ENCODE assay signal across 10 cellular contexts in the genomic region with DNA sequence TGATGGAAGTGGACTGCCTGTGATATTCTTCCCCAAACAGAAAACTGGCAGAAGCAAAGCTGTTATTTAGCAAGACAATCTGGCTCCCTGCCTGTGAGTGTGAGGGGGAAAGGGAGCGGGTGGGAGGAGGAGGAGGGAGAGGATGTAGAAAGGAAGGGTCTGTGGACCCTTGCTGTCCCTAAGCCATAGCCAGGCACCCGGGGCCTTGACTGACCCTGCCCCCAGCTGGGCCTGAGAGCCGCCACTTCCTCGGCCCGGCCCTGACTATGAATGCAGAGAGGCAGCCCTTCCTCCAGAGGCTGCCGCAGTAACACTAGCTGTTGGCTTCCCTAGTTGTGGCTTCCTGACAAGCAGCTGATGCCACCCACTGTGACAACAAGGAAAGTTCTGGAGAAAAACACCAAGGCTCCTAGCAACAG. TPM values are rescaled to one million over a fixed set of nuclear protein-coding genes. Genes with fewer than 3 reads are reported as not detected.
DNase-seq lines count a peak whose midpoint lies in the region; ATAC-seq, FAIRE-seq and TF ChIP-seq lines count a peak whose summit lies in the region.
"Had no signal": no experiment of that assay in that cellular context is flagged by ENCODE, and none has a peak within 500 bp of the region (broad histone marks: within the 10 kb centered on the region; RNA-seq: fewer than 3 reads in every experiment).

No MANE protein-coding gene starts in this region.

- H3K9me3 Mint-ChIP-seq in natural killer cell: no peaks in the 10 kb centered on the region
- H3K9me3 Mint-ChIP-seq: central memory CD8-positive, alpha-beta T cell had no signal

- H2AFZ ChIP-seq in HepG2 (ENCODE audit: low read length): no peak overlapping the region

- H3K4me1 ChIP-seq in liver (ENCODE audit: control insufficient read depth in 4 of 4, insufficient read depth in 4 of 4, low read length in 3 of 4): peaks cover 9 to 33% (median 20%) of the 10 kb centered on the region in 4 donors
- peaks cover 17% of the 10 kb centered on the region for H3K4me1 ChIP-seq in HepG2 (ENCODE audit: insufficient read depth, low read length)
- peaks cover 13 to 21% (median 18%) of the 10 kb centered on the region in 4 donors for H3K4me1 ChIP-seq in esophagus muscularis mucosa
- no peaks in the 10 kb centered on the region for H3K4me1 ChIP-seq in BE2C

- H3K9me3 ChIP-seq in liver (ENCODE audit: control insufficient read depth in 4 of 4, low read length in 3 of 4) (no peaks in the 10 kb centered on the region), HepG2 (ENCODE audit: low read length) (no peaks in the 10 kb centered on the region), esophagus muscularis mucosa (no peaks in the 10 kb centered on the region), BE2C (no peaks in the 10 kb centered on the region)

- no peaks in the 10 kb centered on the region for H4K20me1 ChIP-seq in HepG2 (ENCODE audit: insufficient read depth, low read length)

- BruUV-seq in HepG2 (replicated peaks; lab: Mats Ljungman, UMichigan): no TSS peak

- no peaks in the 10 kb centered on the region for H3K36me3 ChIP-seq in liver (ENCODE audit: control insufficient read depth in 4 of 4, insufficient read depth in 3 of 4, low read depth in 1 of 4, low read length in 3 of 4)
- H3K36me3 ChIP-seq in HepG2 (replicated peaks in 1 of 2; ENCODE audit: control insufficient read depth in 1 of 2, insufficient read depth in 2 of 2, low read length in 2 of 2): no peaks in the 10 kb centered on the region
- H3K36me3 ChIP-seq in esophagus muscularis mucosa: no peaks in the 10 kb centered on the region
- no peaks in the 10 kb centered on the region for H3K36me3 ChIP-seq in BE2C

- H3K9ac ChIP-seq in liver (ENCODE audit: low read depth in 1 of 2, low read length in 2 of 2) (peak overlapping the region in 1 of 2 donors; percentile 21), HepG2 (ENCODE audit: insufficient read depth, low read depth, low read length) (no peak overlapping the region)

- POLR2A ChIA-PET in HepG2 (lab: Yijun Ruan, JAX): interaction anchor here (0.6 to 0.7 kb wide), 2 partner anchors 232 to 460 kb away, joined by 3 read pairs; no protein-coding TSS in a partner anchor

- TF ChIP-seq EP300 in HepG2 (IDR thresholded peaks at IDR 0.05; ENCODE audit: low read depth in 2 of 2, low read length in 2 of 2) (no peak), HepG2 (CRISPR knock-in tag; IDR thresholded peaks at IDR 0.05; ENCODE audit: borderline replicate concordance) (no peak), esophagus muscularis mucosa (IDR thresholded peaks at IDR 0.05) (no peak)

- H3K4me1 Mint-ChIP-seq in natural killer cell: peaks cover 7 to 21% of the 10 kb centered on the region in 2 donors

- TF ChIP-seq POLR2A in HepG2 (IDR thresholded peaks at IDR 0.05; ENCODE audit: insufficient read depth in 1 of 2, low read depth in 2 of 2, low read length in 2 of 2) (no peak), esophagus muscularis mucosa (IDR thresholded peaks at IDR 0.05; ENCODE audit: low read depth) (no peak)

- H3K36me3 Mint-ChIP-seq in natural killer cell: no peaks in the 10 kb centered on the region

- in situ Hi-C loops in HepG2 (cut with HindIII; ENCODE audit: extremely low pct_ligation_motif_present, low pct_unique_long_range_greater_than_20kb): loop anchor here (5.0 kb wide), 2 partner anchors 181 to 231 kb away; a partner anchor contains a TSS

- no peak for ATAC-seq in HepG2
- no peak for ATAC-seq in natural killer cell

- no peak overlapping the region for H3K4me2 ChIP-seq in HepG2 (ENCODE audit: low read depth, low read length)

- intact Hi-C loops in HepG2 (cut with micrococcal nuclease; ENCODE audit: unreplicated experiment) (loop anchor here (1.0 kb wide), 2 partner anchors 178 to 235 kb away; no protein-coding TSS in a partner anchor), esophagus muscularis mucosa (cut with DNase I) (loop anchor here (1.0 to 5.0 kb wide), 3 partner anchors 51 to 235 kb away; no protein-coding TSS in a partner anchor), natural killer cell (cut with micrococcal nuclease) (loop anchor here (1.0 kb wide), 2 partner anchors 178 to 235 kb away; no protein-coding TSS in a partner anchor)

- WGBS in liver: 20% methylated on average over 6 of the region's 6 CpGs
- 83% methylated on average over 6 of the region's 6 CpGs for WGBS in HepG2 (ENCODE audit: low lambda C conversion rate)
- WGBS in esophagus muscularis mucosa: 58% methylated on average over 6 of the region's 6 CpGs

- TF ChIP-seq RAD21 in liver (IDR thresholded peaks at IDR 0.05) (no peak), HepG2 (CRISPR knock-in tag; IDR thresholded peaks at IDR 0.05) (no peak)

- CTCF ChIA-PET in HepG2 (lab: Yijun Ruan, JAX; ENCODE audit: low intra/inter-chr PET ratio, low total read pairs): interaction anchor here (0.7 to 3.6 kb wide), 3 partner anchors 178 to 235 kb away, joined by 3 to 30 read pairs (median 15); no protein-coding TSS in a partner anchor

- no peak for TF ChIP-seq CTCF in liver (IDR thresholded peaks at IDR 0.05; ENCODE audit: low read depth, low read length, missing input control)
- no peak for TF ChIP-seq CTCF in HepG2 (CRISPR knock-in tag; IDR thresholded peaks at IDR 0.05)
- TF ChIP-seq CTCF in esophagus muscularis mucosa (IDR thresholded peaks at IDR 0.05): no peak
- no peak for TF ChIP-seq CTCF in BE2C (IDR thresholded peaks at IDR 0.05; ENCODE audit: low read depth, low read length)
- no peak for TF ChIP-seq CTCF in natural killer cell (IDR thresholded peaks at IDR 0.05)

- FAIRE-seq in HepG2 (lab: Jason Lieb, UNC): no peak

- no peak for DNase-seq in HepG2 (ENCODE audit: low spot score)
- no peak for DNase-seq in esophagus muscularis mucosa (ENCODE audit: extremely low spot score)
- DNase-seq in mucosa of gallbladder (ENCODE audit: low spot score): peak; percentile 41
- DNase-seq in BE2C: no peak
- DNase-seq in NK-92 (lab: John Stamatoyannopoulos, UW; ENCODE audit: unreplicated experiment): no peak
- DNase-seq in activated CD4-positive, alpha-beta T cell treated with anti-CD3 and anti-CD28 coated beads for 4 hours: no peak
- no peak for DNase-seq in natural killer cell

- no peaks in the 10 kb centered on the region for H3K79me2 ChIP-seq in HepG2 (ENCODE audit: insufficient read depth, low read length)

- no peaks in the 10 kb centered on the region for H3K27me3 ChIP-seq in liver (ENCODE audit: control insufficient read depth in 4 of 4, insufficient read depth in 4 of 4, low read length in 3 of 4)
- H3K27me3 ChIP-seq in HepG2 (ENCODE audit: control insufficient read depth in 1 of 2, insufficient read depth in 2 of 2, low read length in 2 of 2): no peaks in the 10 kb centered on the region; a peak in 1 of 5 replicates
- peaks cover 0 to 6% (median 0%) of the 10 kb centered on the region in 4 donors for H3K27me3 ChIP-seq in esophagus muscularis mucosa
- H3K27me3 ChIP-seq in BE2C: no peaks in the 10 kb centered on the region

- H3K27me3 Mint-ChIP-seq in natural killer cell (ENCODE audit: low read depth in 2 of 2): no peaks in the 10 kb centered on the region
- H3K27me3 Mint-ChIP-seq: central memory CD8-positive, alpha-beta T cell had no signal

- no peak overlapping the region for H3K4me3 ChIP-seq in liver (ENCODE audit: low read depth in 1 of 3, low read length in 3 of 3)
- H3K4me3 ChIP-seq in HepG2 (replicated peaks in 1 of 3; ENCODE audit: insufficient read depth in 1 of 3, low read depth in 2 of 3, low read length in 3 of 3): no peak overlapping the region
- H3K4me3 ChIP-seq in esophagus muscularis mucosa: no peak overlapping the region
- no peak overlapping the region for H3K4me3 ChIP-seq in BE2C (ENCODE audit: low read depth, low read length)

- peak overlapping the region; percentile 65 to 86 for H3K27ac ChIP-seq in liver (ENCODE audit: low read depth in 1 of 2, low read length in 2 of 2)
- H3K27ac ChIP-seq in HepG2 (ENCODE audit: extremely low read length, insufficient read depth, low read length): no peak overlapping the region
- peak overlapping the region; percentile 7 to 48 (median 22) for H3K27ac ChIP-seq in esophagus muscularis mucosa (replicated peaks in 1 of 4)
- H3K27ac ChIP-seq: C4-2B had no signal

- H3K27ac Mint-ChIP-seq in natural killer cell: no peak overlapping the region

- H3K4me3 Mint-ChIP-seq in natural killer cell: no peak overlapping the region

RNA-seq across cellular contexts. Expression of a gene that starts 13.9 kb away (rescaled TPM):
- under 1 TPM in 1 of 2 donors, not detected in 1; under 0.01 TPM for total RNA-seq in liver
- not detected for polyA plus RNA-seq in liver
- not detected in 2 replicates for total RNA-seq in HepG2 (2016; rRNA removed; fragmentation: Illumina TruSeq; extraction: Trizol)
- not detected in 2 replicates for total RNA-seq in HepG2 (2016; cell fraction: cytosol; rRNA removed; fragmentation: Illumina TruSeq; extraction: Trizol; ENCODE audit: low read depth)
- total RNA-seq in HepG2 (2016; cell fraction: insoluble cytoplasmic fraction; rRNA removed; fragmentation: Illumina TruSeq; extraction: Trizol): not detected in 2 replicates
- total RNA-seq in HepG2 (2016; cell fraction: membrane; rRNA removed; fragmentation: Illumina TruSeq; extraction: Trizol): not detected in 2 replicates
- total RNA-seq in HepG2 (2016; cell fraction: nucleus; rRNA removed; fragmentation: Illumina TruSeq; extraction: Trizol): not detected in 2 replicates
- not detected in 2 replicates for polyA plus RNA-seq in HepG2 (2011; rRNA removed)
- not detected in 2 replicates for polyA plus RNA-seq in HepG2 (2011; cell fraction: cytosol; rRNA removed)
- 0.06 TPM in 1 of 2 replicates, not detected in the other for polyA plus RNA-seq in HepG2 (2011; cell fraction: nucleus; rRNA removed)
- polyA plus RNA-seq in HepG2 (2012): not detected in 2 replicates
- polyA plus RNA-seq in HepG2 (2016; cell fraction: cytosol; fragmentation: Illumina TruSeq; extraction: Trizol; ENCODE audit: low read depth): not detected in 2 replicates
- not detected in 2 replicates for polyA plus RNA-seq in HepG2 (2016; cell fraction: insoluble cytoplasmic fraction; fragmentation: Illumina TruSeq; extraction: Trizol; ENCODE audit: low read depth)
- not detected in 2 replicates for polyA plus RNA-seq in HepG2 (2016; cell fraction: membrane; fragmentation: Illumina TruSeq; extraction: Trizol; ENCODE audit: low read depth)
- not detected in 2 replicates for polyA plus RNA-seq in HepG2 (2016; cell fraction: nucleus; fragmentation: Illumina TruSeq; extraction: Trizol; ENCODE audit: insufficient read depth, low read depth)
- polyA minus RNA-seq in HepG2 (2011; rRNA and poly(A)+ RNA removed; ENCODE audit: low replicate concordance): not detected in 2 replicates
- polyA minus RNA-seq in HepG2 (2011; cell fraction: cytosol; rRNA and poly(A)+ RNA removed): not detected in 2 replicates
- polyA minus RNA-seq in HepG2 (2011; cell fraction: nucleus; rRNA and poly(A)+ RNA removed): not detected in 2 replicates
- not detected for total RNA-seq in esophagus muscularis mucosa
- 0.92 TPM for total RNA-seq in mucosa of gallbladder
- polyA plus RNA-seq in BE2C (2012; ENCODE audit: insufficient read depth, insufficient read length, low read depth): not detected
- not detected for total RNA-seq in natural killer cell

RNA-seq across cellular contexts. Expression of a gene that starts 32.9 kb away (rescaled TPM):
- total RNA-seq in liver (1 to 10 TPM; 1.1 to 2.3 TPM), HepG2 (2016; rRNA removed; fragmentation: Illumina TruSeq; extraction: Trizol) (0.04 TPM in 1 of 2 replicates, not detected in the other), esophagus muscularis mucosa (10 to 100 TPM; 12.2 to 27.9 (median 14.4) TPM), mucosa of gallbladder (2.3 TPM), natural killer cell (1 to 10 TPM; 2.5 to 3.6 (median 3.5) TPM)
- polyA plus RNA-seq in liver (1 to 10 TPM in 1 of 2 donors, under 1 TPM in 1; 0.50 to 1.1 TPM), HepG2 (2011; rRNA removed) (0.05 and 0.07 TPM in 2 replicates)
- total RNA-seq in HepG2 (2016; cell fraction: cytosol; rRNA removed; fragmentation: Illumina TruSeq; extraction: Trizol; ENCODE audit: low read depth): not detected in 2 replicates
- 0.03 and 0.04 TPM in 2 replicates for total RNA-seq in HepG2 (2016; cell fraction: insoluble cytoplasmic fraction; rRNA removed; fragmentation: Illumina TruSeq; extraction: Trizol)
- total RNA-seq in HepG2 (2016; cell fraction: membrane; rRNA removed; fragmentation: Illumina TruSeq; extraction: Trizol): 0.03 TPM in 2 replicates
- 0.09 TPM in 1 of 2 replicates, not detected in the other for total RNA-seq in HepG2 (2016; cell fraction: nucleus; rRNA removed; fragmentation: Illumina TruSeq; extraction: Trizol)
- polyA plus RNA-seq in HepG2 (2011; cell fraction: cytosol; rRNA removed): 0.05 and 0.06 TPM in 2 replicates
- polyA plus RNA-seq in HepG2 (2011; cell fraction: nucleus; rRNA removed): 0.03 and 0.08 TPM in 2 replicates
- polyA plus RNA-seq in HepG2 (2012): 0.05 and 0.17 TPM in 2 replicates
- polyA plus RNA-seq in HepG2 (2016; cell fraction: cytosol; fragmentation: Illumina TruSeq; extraction: Trizol; ENCODE audit: low read depth): not detected in 2 replicates
- 0.04 TPM in 1 of 2 replicates, not detected in the other for polyA plus RNA-seq in HepG2 (2016; cell fraction: insoluble cytoplasmic fraction; fragmentation: Illumina TruSeq; extraction: Trizol; ENCODE audit: low read depth)
- polyA plus RNA-seq in HepG2 (2016; cell fraction: membrane; fragmentation: Illumina TruSeq; extraction: Trizol; ENCODE audit: low read depth): not detected in 2 replicates
- polyA plus RNA-seq in HepG2 (2016; cell fraction: nucleus; fragmentation: Illumina TruSeq; extraction: Trizol; ENCODE audit: insufficient read depth, low read depth): not detected in 2 replicates
- polyA minus RNA-seq in HepG2 (2011; rRNA and poly(A)+ RNA removed; ENCODE audit: low replicate concordance): 0.18 TPM in 1 of 2 replicates, not detected in the other
- polyA minus RNA-seq in HepG2 (2011; cell fraction: cytosol; rRNA and poly(A)+ RNA removed): not detected in 2 replicates
- 0.13 and 0.25 TPM in 2 replicates for polyA minus RNA-seq in HepG2 (2011; cell fraction: nucleus; rRNA and poly(A)+ RNA removed)
- polyA plus RNA-seq in BE2C (2012; ENCODE audit: insufficient read depth, insufficient read length, low read depth): 1.2 TPM

RNA-seq across cellular contexts. Expression of a gene that starts 33.3 kb away (rescaled TPM):
- total RNA-seq in liver (not detected), HepG2 (2016; rRNA removed; fragmentation: Illumina TruSeq; extraction: Trizol) (not detected in 2 replicates), esophagus muscularis mucosa (under 1 TPM in 3 of 4 donors, not detected in 1; 0.33 to 0.42 (median 0.40) TPM), mucosa of gallbladder (not detected), natural killer cell (not detected)
- polyA plus RNA-seq in liver (not detected), HepG2 (2011; rRNA removed) (not detected in 2 replicates)
- not detected in 2 replicates for total RNA-seq in HepG2 (2016; cell fraction: cytosol; rRNA removed; fragmentation: Illumina TruSeq; extraction: Trizol; ENCODE audit: low read depth)
- not detected in 2 replicates for total RNA-seq in HepG2 (2016; cell fraction: insoluble cytoplasmic fraction; rRNA removed; fragmentation: Illumina TruSeq; extraction: Trizol)
- not detected in 2 replicates for total RNA-seq in HepG2 (2016; cell fraction: membrane; rRNA removed; fragmentation: Illumina TruSeq; extraction: Trizol)
- not detected in 2 replicates for total RNA-seq in HepG2 (2016; cell fraction: nucleus; rRNA removed; fragmentation: Illumina TruSeq; extraction: Trizol)
- polyA plus RNA-seq in HepG2 (2011; cell fraction: cytosol; rRNA removed): not detected in 2 replicates
- not detected in 2 replicates for polyA plus RNA-seq in HepG2 (2011; cell fraction: nucleus; rRNA removed)
- polyA plus RNA-seq in HepG2 (2012): not detected in 2 replicates
- polyA plus RNA-seq in HepG2 (2016; cell fraction: cytosol; fragmentation: Illumina TruSeq; extraction: Trizol; ENCODE audit: low read depth): not detected in 2 replicates
- polyA plus RNA-seq in HepG2 (2016; cell fraction: insoluble cytoplasmic fraction; fragmentation: Illumina TruSeq; extraction: Trizol; ENCODE audit: low read depth): not detected in 2 replicates
- not detected in 2 replicates for polyA plus RNA-seq in HepG2 (2016; cell fraction: membrane; fragmentation: Illumina TruSeq; extraction: Trizol; ENCODE audit: low read depth)
- not detected in 2 replicates for polyA plus RNA-seq in HepG2 (2016; cell fraction: nucleus; fragmentation: Illumina TruSeq; extraction: Trizol; ENCODE audit: insufficient read depth, low read depth)
- not detected in 2 replicates for polyA minus RNA-seq in HepG2 (2011; rRNA and poly(A)+ RNA removed; ENCODE audit: low replicate concordance)
- not detected in 2 replicates for polyA minus RNA-seq in HepG2 (2011; cell fraction: cytosol; rRNA and poly(A)+ RNA removed)
- not detected in 2 replicates for polyA minus RNA-seq in HepG2 (2011; cell fraction: nucleus; rRNA and poly(A)+ RNA removed)
- polyA plus RNA-seq in BE2C (2012; ENCODE audit: insufficient read depth, insufficient read length, low read depth): not detected

RNA-seq across cellular contexts. Expression of a gene that starts 33.7 kb away (rescaled TPM):
- total RNA-seq in liver: under 1 TPM; 0.08 to 0.14 TPM
- under 1 TPM in 1 of 2 donors, not detected in 1; 0.06 TPM for polyA plus RNA-seq in liver
- not detected in 2 replicates for total RNA-seq in HepG2 (2016; rRNA removed; fragmentation: Illumina TruSeq; extraction: Trizol)
- total RNA-seq in HepG2 (2016; cell fraction: cytosol; rRNA removed; fragmentation: Illumina TruSeq; extraction: Trizol; ENCODE audit: low read depth): not detected in 2 replicates
- total RNA-seq in HepG2 (2016; cell fraction: insoluble cytoplasmic fraction; rRNA removed; fragmentation: Illumina TruSeq; extraction: Trizol): not detected in 2 replicates
- total RNA-seq in HepG2 (2016; cell fraction: membrane; rRNA removed; fragmentation: Illumina TruSeq; extraction: Trizol): not detected in 2 replicates
- not detected in 2 replicates for total RNA-seq in HepG2 (2016; cell fraction: nucleus; rRNA removed; fragmentation: Illumina TruSeq; extraction: Trizol)
- not detected in 2 replicates for polyA plus RNA-seq in HepG2 (2011; rRNA removed)
- polyA plus RNA-seq in HepG2 (2011; cell fraction: cytosol; rRNA removed): not detected in 2 replicates
- polyA plus RNA-seq in HepG2 (2011; cell fraction: nucleus; rRNA removed): not detected in 2 replicates
- polyA plus RNA-seq in HepG2 (2012): not detected in 2 replicates
- polyA plus RNA-seq in HepG2 (2016; cell fraction: cytosol; fragmentation: Illumina TruSeq; extraction: Trizol; ENCODE audit: low read depth): not detected in 2 replicates
- not detected in 2 replicates for polyA plus RNA-seq in HepG2 (2016; cell fraction: insoluble cytoplasmic fraction; fragmentation: Illumina TruSeq; extraction: Trizol; ENCODE audit: low read depth)
- not detected in 2 replicates for polyA plus RNA-seq in HepG2 (2016; cell fraction: membrane; fragmentation: Illumina TruSeq; extraction: Trizol; ENCODE audit: low read depth)
- not detected in 2 replicates for polyA plus RNA-seq in HepG2 (2016; cell fraction: nucleus; fragmentation: Illumina TruSeq; extraction: Trizol; ENCODE audit: insufficient read depth, low read depth)
- not detected in 2 replicates for polyA minus RNA-seq in HepG2 (2011; rRNA and poly(A)+ RNA removed; ENCODE audit: low replicate concordance)
- not detected in 2 replicates for polyA minus RNA-seq in HepG2 (2011; cell fraction: cytosol; rRNA and poly(A)+ RNA removed)
- not detected in 2 replicates for polyA minus RNA-seq in HepG2 (2011; cell fraction: nucleus; rRNA and poly(A)+ RNA removed)
- total RNA-seq in esophagus muscularis mucosa: not detected
- not detected for total RNA-seq in mucosa of gallbladder
- 0.26 TPM for polyA plus RNA-seq in BE2C (2012; ENCODE audit: insufficient read depth, insufficient read length, low read depth)
- total RNA-seq in natural killer cell: not detected
